1 cellular context compared by ENCODE assay signal in the genomic region with DNA sequence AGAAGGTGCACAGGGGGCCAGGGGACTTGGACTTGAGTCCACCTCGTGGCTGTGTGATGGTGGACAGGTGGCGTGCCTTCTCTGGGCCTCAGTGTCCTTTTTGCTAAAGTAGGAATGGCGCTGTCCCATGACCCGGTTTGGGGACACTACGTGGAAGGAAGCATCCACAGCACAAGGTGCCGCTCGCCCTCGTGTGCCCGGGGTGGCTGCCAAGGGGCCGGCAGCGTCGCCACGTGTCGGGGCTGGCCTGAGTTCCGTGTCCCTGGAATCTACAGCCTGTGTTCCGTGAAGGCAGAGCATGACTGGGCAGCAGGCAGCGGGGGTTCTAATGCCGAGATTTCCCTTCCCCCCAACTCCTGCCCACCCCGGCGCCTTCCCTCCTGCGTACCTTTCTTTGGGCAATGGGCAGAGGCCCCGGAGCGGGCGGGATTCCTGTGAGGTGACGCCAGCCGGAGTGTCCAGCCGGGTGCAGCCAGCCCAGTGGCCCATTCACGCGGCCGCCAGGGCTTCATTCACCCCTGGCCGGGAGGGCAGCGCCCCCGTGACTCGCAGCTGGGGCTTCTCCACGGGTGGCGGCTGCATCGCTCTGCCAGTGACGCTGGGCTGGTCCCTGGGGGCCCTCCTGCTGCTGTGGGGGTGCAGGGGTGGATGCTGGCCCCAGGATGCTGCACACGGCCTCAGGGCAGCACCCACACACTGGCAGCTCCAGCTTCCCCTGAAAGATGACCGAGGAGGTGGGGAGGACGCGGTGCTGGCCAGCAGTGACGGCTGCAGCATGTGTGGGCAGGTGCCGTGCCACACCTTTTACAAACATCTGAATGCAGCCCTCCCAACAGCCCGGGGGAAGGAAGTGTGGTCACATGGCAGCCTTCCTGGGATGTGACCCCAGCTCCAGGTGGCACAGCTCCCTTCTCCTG.
TF ChIP-seq lines count a peak whose summit lies in the region.

No MANE protein-coding gene starts in this region.

TF ChIP-seq in Ishikawa, 13 proteins besides CTCF, POLR2A, EP300 and RAD21 (continued from another document):
- TF ChIP-seq, protein P1, sequence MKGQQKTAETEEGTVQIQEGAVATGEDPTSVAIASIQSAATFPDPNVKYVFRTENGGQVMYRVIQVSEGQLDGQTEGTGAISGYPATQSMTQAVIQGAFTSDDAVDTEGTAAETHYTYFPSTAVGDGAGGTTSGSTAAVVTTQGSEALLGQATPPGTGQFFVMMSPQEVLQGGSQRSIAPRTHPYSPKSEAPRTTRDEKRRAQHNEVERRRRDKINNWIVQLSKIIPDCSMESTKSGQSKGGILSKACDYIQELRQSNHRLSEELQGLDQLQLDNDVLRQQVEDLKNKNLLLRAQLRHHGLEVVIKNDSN (IDR thresholded peaks at IDR 0.05) = peak; percentile 90
- TF ChIP-seq, protein P2, sequence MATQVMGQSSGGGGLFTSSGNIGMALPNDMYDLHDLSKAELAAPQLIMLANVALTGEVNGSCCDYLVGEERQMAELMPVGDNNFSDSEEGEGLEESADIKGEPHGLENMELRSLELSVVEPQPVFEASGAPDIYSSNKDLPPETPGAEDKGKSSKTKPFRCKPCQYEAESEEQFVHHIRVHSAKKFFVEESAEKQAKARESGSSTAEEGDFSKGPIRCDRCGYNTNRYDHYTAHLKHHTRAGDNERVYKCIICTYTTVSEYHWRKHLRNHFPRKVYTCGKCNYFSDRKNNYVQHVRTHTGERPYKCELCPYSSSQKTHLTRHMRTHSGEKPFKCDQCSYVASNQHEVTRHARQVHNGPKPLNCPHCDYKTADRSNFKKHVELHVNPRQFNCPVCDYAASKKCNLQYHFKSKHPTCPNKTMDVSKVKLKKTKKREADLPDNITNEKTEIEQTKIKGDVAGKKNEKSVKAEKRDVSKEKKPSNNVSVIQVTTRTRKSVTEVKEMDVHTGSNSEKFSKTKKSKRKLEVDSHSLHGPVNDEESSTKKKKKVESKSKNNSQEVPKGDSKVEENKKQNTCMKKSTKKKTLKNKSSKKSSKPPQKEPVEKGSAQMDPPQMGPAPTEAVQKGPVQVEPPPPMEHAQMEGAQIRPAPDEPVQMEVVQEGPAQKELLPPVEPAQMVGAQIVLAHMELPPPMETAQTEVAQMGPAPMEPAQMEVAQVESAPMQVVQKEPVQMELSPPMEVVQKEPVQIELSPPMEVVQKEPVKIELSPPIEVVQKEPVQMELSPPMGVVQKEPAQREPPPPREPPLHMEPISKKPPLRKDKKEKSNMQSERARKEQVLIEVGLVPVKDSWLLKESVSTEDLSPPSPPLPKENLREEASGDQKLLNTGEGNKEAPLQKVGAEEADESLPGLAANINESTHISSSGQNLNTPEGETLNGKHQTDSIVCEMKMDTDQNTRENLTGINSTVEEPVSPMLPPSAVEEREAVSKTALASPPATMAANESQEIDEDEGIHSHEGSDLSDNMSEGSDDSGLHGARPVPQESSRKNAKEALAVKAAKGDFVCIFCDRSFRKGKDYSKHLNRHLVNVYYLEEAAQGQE (IDR thresholded peaks at IDR 0.05; ENCODE audit: low read depth) = no peak
- TF ChIP-seq ZBTB7A (IDR thresholded peaks at IDR 0.05; ENCODE audit: low read depth) (0 out of 2 replicates have a peak, but pooled peaks have one; percentile 30), TEAD4 (IDR thresholded peaks at IDR 0.05) (peak; percentile 89), TCF12 (IDR thresholded peaks at IDR 0.05; ENCODE audit: low read depth) (peak; percentile 99), EGR1 (IDR thresholded peaks at IDR 0.05) (peak; percentile 86), YY1 (IDR thresholded peaks at IDR 0.05; ENCODE audit: low read depth) (peak; percentile 59), FOXM1 (IDR thresholded peaks at IDR 0.05; ENCODE audit: borderline replicate concordance, low read depth) (peak; percentile 90)
- TF ChIP-seq, protein P3, sequence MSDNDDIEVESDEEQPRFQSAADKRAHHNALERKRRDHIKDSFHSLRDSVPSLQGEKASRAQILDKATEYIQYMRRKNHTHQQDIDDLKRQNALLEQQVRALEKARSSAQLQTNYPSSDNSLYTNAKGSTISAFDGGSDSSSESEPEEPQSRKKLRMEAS (IDR thresholded peaks at IDR 0.05) = peak; percentile 99
